ENCODE assay signal across 8 cellular contexts in the genomic region with DNA sequence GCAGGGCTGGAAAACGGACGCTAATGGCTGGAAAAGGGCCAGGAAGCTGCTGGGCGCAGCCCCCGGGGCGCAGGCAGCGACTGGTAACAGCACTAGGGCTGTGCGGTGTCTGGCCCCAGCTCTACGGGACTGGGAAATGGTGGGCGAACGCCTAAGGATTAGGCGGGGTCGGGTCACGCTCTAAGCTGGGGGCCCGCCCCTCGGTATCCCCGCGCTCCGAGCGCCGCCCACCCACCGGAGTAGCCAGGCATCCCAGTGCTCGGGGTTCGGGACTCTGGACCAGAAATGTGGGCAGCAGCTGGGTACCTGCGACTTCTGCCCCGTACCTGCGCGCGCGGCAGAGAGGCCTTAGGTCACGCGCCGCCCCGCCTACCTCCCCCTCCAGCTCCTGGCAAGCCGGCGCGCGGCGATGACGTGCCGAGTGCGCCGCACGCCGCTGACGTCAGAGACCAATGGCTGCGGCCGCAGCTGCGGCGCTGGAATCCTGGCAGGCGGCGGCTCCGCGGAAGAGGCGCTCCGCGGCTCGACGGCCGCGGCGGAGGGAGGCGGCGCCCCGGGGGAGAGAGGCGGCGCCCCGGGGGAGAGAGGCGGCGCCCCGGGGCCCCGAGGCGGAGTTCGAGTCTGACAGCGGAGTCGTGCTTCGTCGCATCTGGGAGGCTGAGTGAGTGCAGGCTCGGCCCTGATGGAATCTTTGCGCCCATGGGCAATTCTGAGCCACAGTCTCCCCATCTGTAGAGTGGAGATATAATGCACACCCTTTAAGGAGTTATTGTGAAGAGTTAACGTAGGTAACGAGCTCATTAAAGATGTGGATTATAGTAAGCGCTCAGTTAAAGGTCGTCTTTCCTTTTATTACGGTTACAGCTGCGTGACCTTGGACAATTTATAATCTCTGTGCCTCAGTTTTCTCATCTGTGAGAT. TPM values are rescaled to one million over a fixed set of nuclear protein-coding genes. Genes with fewer than 3 reads are reported as not detected.
DNase-seq lines count a peak whose midpoint lies in the region; ATAC-seq and TF ChIP-seq lines count a peak whose summit lies in the region.

Gene HPS4 (minus strand): TSS at position 345 of the 921 bp plus-strand sequence. CDS start 2,021 bp downstream, outside the sequence.
Gene SRRD (plus strand): TSS at position 439 of the 921 bp plus-strand sequence. CDS start 14 bp downstream, at position 453.

- DNase-seq in CD8-positive, alpha-beta memory T cell: peak; percentile 90 to 95 (median 93)
- DNase-seq in GM20000 (ENCODE audit: low spot score) (peak; percentile 94), HT-29 (ENCODE audit: low spot score) (peak; percentile 89), NOMO-1 treated with DMSO at 0.1 percent for 48 hours (lab: John Stamatoyannopoulos, UW; ENCODE audit: unreplicated experiment) (peak; percentile 79)
- DNase-seq in activated CD8-positive, alpha-beta memory T cell treated with anti-CD3 and anti-CD28 coated beads, Interleukin-2, amount 10 ng/mL, durations not matched to agents 7 days and 5 days: peak; percentile 92
- DNase-seq in stimulated activated CD8-positive, alpha-beta memory T cell treated with anti-CD3 and anti-CD28 coated beads, Interleukin-15, amount 100 ng/mL, for 4 hours (ENCODE audit: low read depth in 2 of 2): peak; percentile 81 to 87

- no peaks in the 10 kb centered on the region for H3K9me3 ChIP-seq in CD8-positive, alpha-beta memory T cell (ENCODE audit: low read length)
- no peaks in the 10 kb centered on the region for H3K9me3 ChIP-seq in mesodermal cell (ENCODE audit: control insufficient read depth, low read length)

- no peaks in the 10 kb centered on the region for H3K27me3 Mint-ChIP-seq in CD8-positive, alpha-beta memory T cell
- H3K27me3 Mint-ChIP-seq in activated CD8-positive, alpha-beta memory T cell treated with anti-CD3 and anti-CD28 coated beads, Interleukin-2, amount 10 ng/mL, durations not matched to agents 7 days and 5 days: no peaks in the 10 kb centered on the region

- peak within 1 kb of the TSS; percentile 93 to 99 (median 99) for H3K27ac Mint-ChIP-seq in CD8-positive, alpha-beta memory T cell
- peak within 1 kb of the TSS; percentile 88 for H3K27ac Mint-ChIP-seq in activated CD8-positive, alpha-beta memory T cell treated with anti-CD3 and anti-CD28 coated beads, Interleukin-2, amount 10 ng/mL, durations not matched to agents 7 days and 5 days

- H3K4me1 ChIP-seq in CD8-positive, alpha-beta memory T cell (ENCODE audit: insufficient read depth, low read length): peaks cover 56% of the 10 kb centered on the region
- H3K4me1 ChIP-seq in mesodermal cell (ENCODE audit: control insufficient read depth, insufficient read depth, low read length, poor library complexity, severe bottlenecking): peaks cover 13% of the 10 kb centered on the region

- ATAC-seq in activated CD8-positive, alpha-beta memory T cell treated with anti-CD3 and anti-CD28 coated beads, Interleukin-2, amount 10 ng/mL, durations not matched to agents 7 days and 5 days: peak; percentile 84

- H3K27me3 ChIP-seq in CD8-positive, alpha-beta memory T cell (ENCODE audit: insufficient read depth, low read length, poor library complexity, severe bottlenecking): no peaks in the 10 kb centered on the region

- H3K4me3 Mint-ChIP-seq in CD8-positive, alpha-beta memory T cell: peak within 1 kb of the TSS; percentile 81 to 98 (median 93)
- H3K4me3 Mint-ChIP-seq in activated CD8-positive, alpha-beta memory T cell treated with anti-CD3 and anti-CD28 coated beads, Interleukin-2, amount 10 ng/mL, durations not matched to agents 7 days and 5 days: peak within 1 kb of the TSS; percentile 93

- no peak for TF ChIP-seq CTCF in GM20000 (IDR thresholded peaks at IDR 0.05; ENCODE audit: extremely low read depth, missing control alignments)

- H3K4me1 Mint-ChIP-seq in CD8-positive, alpha-beta memory T cell: peaks cover 63 to 75% (median 73%) of the 10 kb centered on the region in 3 donors
- H3K4me1 Mint-ChIP-seq in activated CD8-positive, alpha-beta memory T cell treated with anti-CD3 and anti-CD28 coated beads, Interleukin-2, amount 10 ng/mL, durations not matched to agents 7 days and 5 days: peaks cover 67% of the 10 kb centered on the region

- peaks cover 10% of the 10 kb centered on the region for H3K36me3 ChIP-seq in CD8-positive, alpha-beta memory T cell (ENCODE audit: insufficient read depth, low read length)
- peaks cover 28% of the 10 kb centered on the region for H3K36me3 ChIP-seq in mesodermal cell (ENCODE audit: control insufficient read depth, insufficient read depth, low read length)

- H3K36me3 Mint-ChIP-seq in CD8-positive, alpha-beta memory T cell: peaks cover 0 to 54% (median 8%) of the 10 kb centered on the region in 3 donors
- peaks cover 19% of the 10 kb centered on the region for H3K36me3 Mint-ChIP-seq in activated CD8-positive, alpha-beta memory T cell treated with anti-CD3 and anti-CD28 coated beads, Interleukin-2, amount 10 ng/mL, durations not matched to agents 7 days and 5 days

- no peaks in the 10 kb centered on the region for H3K9me3 Mint-ChIP-seq in CD8-positive, alpha-beta memory T cell
- no peaks in the 10 kb centered on the region for H3K9me3 Mint-ChIP-seq in activated CD8-positive, alpha-beta memory T cell treated with anti-CD3 and anti-CD28 coated beads, Interleukin-2, amount 10 ng/mL, durations not matched to agents 7 days and 5 days (ENCODE audit: low read depth)

- peak within 1 kb of the TSS; percentile 93 for H3K27ac ChIP-seq in CD8-positive, alpha-beta memory T cell (ENCODE audit: low read depth, low read length)
- H3K27ac ChIP-seq in mesodermal cell (ENCODE audit: low read depth, low read length, severe bottlenecking): peak within 1 kb of the TSS; percentile 93

- 0 to 1% methylated on average over 68 to 75 of the region's 85 CpGs for WGBS in mesodermal cell (ENCODE audit: insufficient coverage in 2 of 2), 2 experiments

- POLR2A ChIA-PET in CD8-positive, alpha-beta memory T cell (lab: Charles Lee): interaction anchor here (0.7 to 3.9 kb wide), 12 partner anchors 9 to 190 kb away, joined by 3 to 34 read pairs (median 4); partner anchors contain the start of genes ASPHD2, MIAT and TFIP11

- CTCF ChIA-PET in CD8-positive, alpha-beta memory T cell (lab: Charles Lee): interaction anchor here (0.7 to 1.8 kb wide), 7 partner anchors 8 to 190 kb away, joined by 3 to 9 read pairs (median 5); no protein-coding TSS in a partner anchor
- CTCF ChIA-PET in activated CD8-positive, alpha-beta memory T cell treated with anti-CD3 and anti-CD28 coated beads, Interleukin-2, amount 10 ng/mL, durations not matched to agents 7 days and 5 days (lab: Charles Lee): interaction anchor here (0.8 to 5.4 kb wide), 10 partner anchors 10 to 195 kb away, joined by 3 to 48 read pairs (median 11); partner anchors contain the start of gene ASPHD2

- H3K4me3 ChIP-seq in CD8-positive, alpha-beta memory T cell (ENCODE audit: low read length): peak within 1 kb of the TSS; percentile 53
- peak within 1 kb of the TSS; percentile 64 for H3K4me3 ChIP-seq in mesodermal cell (ENCODE audit: extremely low read depth, insufficient read depth, low read length, poor library complexity, severe bottlenecking)

- in situ Hi-C loops in endometrial microvascular endothelial cells (cut with HindIII; ENCODE audit: inconsistent ontology term, low pct_unique_long_range_greater_than_20kb, low sequenced_read_pairs): no loop called here

RNA-seq across cellular contexts. Expression of gene HPS4, which starts in this region (rescaled TPM):
- total RNA-seq in CD8-positive, alpha-beta memory T cell: 10 to 100 TPM; 36.7 to 36.8 TPM
- 18.9 TPM for polyA plus RNA-seq in CD8-positive, alpha-beta memory T cell
- total RNA-seq in HT-29 (2014; rRNA removed; shearing (Covaris generic)): 24.3 and 26.6 TPM in 2 replicates
- 10 to 100 TPM; 39.3 to 41.2 TPM for total RNA-seq in activated CD8-positive, alpha-beta memory T cell treated with anti-CD3 and anti-CD28 coated beads, Interleukin-2, amount 10 ng/mL, durations not matched to agents 7 days and 5 days
- total RNA-seq in endometrial microvascular endothelial cells (ENCODE audit: inconsistent ontology term): 21.5 TPM
- polyA plus RNA-seq in mesodermal cell (2013, experiment 1 of 2): 27.0 TPM
- polyA plus RNA-seq in mesodermal cell (2013, experiment 2 of 2): 23.4 TPM

RNA-seq across cellular contexts. Expression of gene SRRD, which starts in this region (rescaled TPM):
- 10 to 100 TPM; 32.8 to 33.3 TPM for total RNA-seq in CD8-positive, alpha-beta memory T cell
- polyA plus RNA-seq in CD8-positive, alpha-beta memory T cell: 28.5 TPM
- 7.3 and 11.4 TPM in 2 replicates for total RNA-seq in HT-29 (2014; rRNA removed; shearing (Covaris generic))
- 10 to 100 TPM; 17.5 to 22.6 TPM for total RNA-seq in activated CD8-positive, alpha-beta memory T cell treated with anti-CD3 and anti-CD28 coated beads, Interleukin-2, amount 10 ng/mL, durations not matched to agents 7 days and 5 days
- total RNA-seq in endometrial microvascular endothelial cells (ENCODE audit: inconsistent ontology term): 48.1 TPM
- 18.7 TPM for polyA plus RNA-seq in mesodermal cell (2013, experiment 1 of 2)
- polyA plus RNA-seq in mesodermal cell (2013, experiment 2 of 2): 16.4 TPM

Comparison
In these comparisons a context has a peak if more than half of its experiments do, and no peak if none do; other contexts are left out.
1. Peak in every context shown above with its lines: DNase-seq, ATAC-seq, H3K4me3 ChIP-seq and H3K27ac ChIP-seq.